In genomic region chr14:22822017-22822618, GRCh38 we compare ENCODE assay signal across 1 cellular context.
TF ChIP-seq lines count a peak whose summit lies in the region.

No MANE protein-coding gene starts in this region.

TF ChIP-seq in HepG2, 621 proteins besides CTCF, POLR2A, EP300 and RAD21 (continued from another document and continues in another):
- no peak for TF ChIP-seq CEBPZ (IDR thresholded peaks at IDR 0.05; ENCODE audit: low read length)
- no peak for TF ChIP-seq ZNF816 (CRISPR knock-in tag; IDR thresholded peaks at IDR 0.05; ENCODE audit: borderline replicate concordance)
- TF ChIP-seq NFE2L2 (IDR thresholded peaks at IDR 0.05; ENCODE audit: low read length) = no peak
- no peak for TF ChIP-seq HOXA3 (CRISPR knock-in tag; IDR thresholded peaks at IDR 0.05)
- TF ChIP-seq CBX5 (CRISPR knock-in tag; IDR thresholded peaks at IDR 0.05; ENCODE audit: borderline replicate concordance) = no peak
- TF ChIP-seq NFATC3 (CRISPR knock-in tag; IDR thresholded peaks at IDR 0.05) = no peak
- no peak for TF ChIP-seq NKX3-1 (CRISPR knock-in tag; IDR thresholded peaks at IDR 0.05)
- TF ChIP-seq, protein P1, sequence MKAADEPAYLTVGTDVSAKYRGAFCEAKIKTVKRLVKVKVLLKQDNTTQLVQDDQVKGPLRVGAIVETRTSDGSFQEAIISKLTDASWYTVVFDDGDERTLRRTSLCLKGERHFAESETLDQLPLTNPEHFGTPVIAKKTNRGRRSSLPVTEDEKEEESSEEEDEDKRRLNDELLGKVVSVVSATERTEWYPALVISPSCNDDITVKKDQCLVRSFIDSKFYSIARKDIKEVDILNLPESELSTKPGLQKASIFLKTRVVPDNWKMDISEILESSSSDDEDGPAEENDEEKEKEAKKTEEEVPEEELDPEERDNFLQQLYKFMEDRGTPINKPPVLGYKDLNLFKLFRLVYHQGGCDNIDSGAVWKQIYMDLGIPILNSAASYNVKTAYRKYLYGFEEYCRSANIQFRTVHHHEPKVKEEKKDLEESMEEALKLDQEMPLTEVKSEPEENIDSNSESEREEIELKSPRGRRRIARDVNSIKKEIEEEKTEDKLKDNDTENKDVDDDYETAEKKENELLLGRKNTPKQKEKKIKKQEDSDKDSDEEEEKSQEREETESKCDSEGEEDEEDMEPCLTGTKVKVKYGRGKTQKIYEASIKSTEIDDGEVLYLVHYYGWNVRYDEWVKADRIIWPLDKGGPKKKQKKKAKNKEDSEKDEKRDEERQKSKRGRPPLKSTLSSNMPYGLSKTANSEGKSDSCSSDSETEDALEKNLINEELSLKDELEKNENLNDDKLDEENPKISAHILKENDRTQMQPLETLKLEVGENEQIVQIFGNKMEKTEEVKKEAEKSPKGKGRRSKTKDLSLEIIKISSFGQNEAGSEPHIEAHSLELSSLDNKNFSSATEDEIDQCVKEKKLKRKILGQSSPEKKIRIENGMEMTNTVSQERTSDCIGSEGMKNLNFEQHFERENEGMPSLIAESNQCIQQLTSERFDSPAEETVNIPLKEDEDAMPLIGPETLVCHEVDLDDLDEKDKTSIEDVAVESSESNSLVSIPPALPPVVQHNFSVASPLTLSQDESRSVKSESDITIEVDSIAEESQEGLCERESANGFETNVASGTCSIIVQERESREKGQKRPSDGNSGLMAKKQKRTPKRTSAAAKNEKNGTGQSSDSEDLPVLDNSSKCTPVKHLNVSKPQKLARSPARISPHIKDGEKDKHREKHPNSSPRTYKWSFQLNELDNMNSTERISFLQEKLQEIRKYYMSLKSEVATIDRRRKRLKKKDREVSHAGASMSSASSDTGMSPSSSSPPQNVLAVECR (CRISPR knock-in tag; IDR thresholded peaks at IDR 0.05; ENCODE audit: borderline replicate concordance) = peak; percentile 5; the same call in 1 of the 2 replicates
- peak; percentile 64; the same call in 1 of the 2 replicates for TF ChIP-seq NFKB2 (CRISPR knock-in tag; IDR thresholded peaks at IDR 0.05; ENCODE audit: borderline replicate concordance)
- no peak for TF ChIP-seq ZNF768 (CRISPR knock-in tag; IDR thresholded peaks at IDR 0.05)
- TF ChIP-seq, protein P2, sequence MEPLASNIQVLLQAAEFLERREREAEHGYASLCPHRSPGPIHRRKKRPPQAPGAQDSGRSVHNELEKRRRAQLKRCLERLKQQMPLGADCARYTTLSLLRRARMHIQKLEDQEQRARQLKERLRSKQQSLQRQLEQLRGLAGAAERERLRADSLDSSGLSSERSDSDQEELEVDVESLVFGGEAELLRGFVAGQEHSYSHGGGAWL (CRISPR knock-in tag; IDR thresholded peaks at IDR 0.05) = no peak
- no peak for TF ChIP-seq CSRNP1 (CRISPR knock-in tag; IDR thresholded peaks at IDR 0.05)
- TF ChIP-seq ZNF263 (CRISPR knock-in tag; IDR thresholded peaks at IDR 0.05) = no peak
- no peak for TF ChIP-seq YEATS4 (CRISPR knock-in tag; IDR thresholded peaks at IDR 0.05; ENCODE audit: borderline replicate concordance)
- TF ChIP-seq ZSCAN9 (CRISPR knock-in tag; IDR thresholded peaks at IDR 0.05; ENCODE audit: borderline replicate concordance) = no peak
- no peak for TF ChIP-seq NCOA2 (CRISPR knock-in tag; IDR thresholded peaks at IDR 0.05)
- TF ChIP-seq ZFP36L2 (CRISPR knock-in tag; IDR thresholded peaks at IDR 0.05) = no peak
- no peak for TF ChIP-seq NR2C2 (CRISPR knock-in tag; IDR thresholded peaks at IDR 0.05; ENCODE audit: borderline replicate concordance)
- peak; percentile 91 for TF ChIP-seq PCBP1 (IDR thresholded peaks at IDR 0.05; ENCODE audit: borderline replicate concordance, low read depth, low read length)
- TF ChIP-seq, protein P3, sequence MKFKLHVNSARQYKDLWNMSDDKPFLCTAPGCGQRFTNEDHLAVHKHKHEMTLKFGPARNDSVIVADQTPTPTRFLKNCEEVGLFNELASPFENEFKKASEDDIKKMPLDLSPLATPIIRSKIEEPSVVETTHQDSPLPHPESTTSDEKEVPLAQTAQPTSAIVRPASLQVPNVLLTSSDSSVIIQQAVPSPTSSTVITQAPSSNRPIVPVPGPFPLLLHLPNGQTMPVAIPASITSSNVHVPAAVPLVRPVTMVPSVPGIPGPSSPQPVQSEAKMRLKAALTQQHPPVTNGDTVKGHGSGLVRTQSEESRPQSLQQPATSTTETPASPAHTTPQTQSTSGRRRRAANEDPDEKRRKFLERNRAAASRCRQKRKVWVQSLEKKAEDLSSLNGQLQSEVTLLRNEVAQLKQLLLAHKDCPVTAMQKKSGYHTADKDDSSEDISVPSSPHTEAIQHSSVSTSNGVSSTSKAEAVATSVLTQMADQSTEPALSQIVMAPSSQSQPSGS (CRISPR knock-in tag; IDR thresholded peaks at IDR 0.05) = no peak
- TF ChIP-seq, protein P4, sequence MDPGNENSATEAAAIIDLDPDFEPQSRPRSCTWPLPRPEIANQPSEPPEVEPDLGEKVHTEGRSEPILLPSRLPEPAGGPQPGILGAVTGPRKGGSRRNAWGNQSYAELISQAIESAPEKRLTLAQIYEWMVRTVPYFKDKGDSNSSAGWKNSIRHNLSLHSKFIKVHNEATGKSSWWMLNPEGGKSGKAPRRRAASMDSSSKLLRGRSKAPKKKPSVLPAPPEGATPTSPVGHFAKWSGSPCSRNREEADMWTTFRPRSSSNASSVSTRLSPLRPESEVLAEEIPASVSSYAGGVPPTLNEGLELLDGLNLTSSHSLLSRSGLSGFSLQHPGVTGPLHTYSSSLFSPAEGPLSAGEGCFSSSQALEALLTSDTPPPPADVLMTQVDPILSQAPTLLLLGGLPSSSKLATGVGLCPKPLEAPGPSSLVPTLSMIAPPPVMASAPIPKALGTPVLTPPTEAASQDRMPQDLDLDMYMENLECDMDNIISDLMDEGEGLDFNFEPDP (CRISPR knock-in tag; conservative IDR thresholded peaks at IDR 0.05) = no peak
- TF ChIP-seq MTA3 (CRISPR knock-in tag; IDR thresholded peaks at IDR 0.05) = no peak
- TF ChIP-seq, protein P5, sequence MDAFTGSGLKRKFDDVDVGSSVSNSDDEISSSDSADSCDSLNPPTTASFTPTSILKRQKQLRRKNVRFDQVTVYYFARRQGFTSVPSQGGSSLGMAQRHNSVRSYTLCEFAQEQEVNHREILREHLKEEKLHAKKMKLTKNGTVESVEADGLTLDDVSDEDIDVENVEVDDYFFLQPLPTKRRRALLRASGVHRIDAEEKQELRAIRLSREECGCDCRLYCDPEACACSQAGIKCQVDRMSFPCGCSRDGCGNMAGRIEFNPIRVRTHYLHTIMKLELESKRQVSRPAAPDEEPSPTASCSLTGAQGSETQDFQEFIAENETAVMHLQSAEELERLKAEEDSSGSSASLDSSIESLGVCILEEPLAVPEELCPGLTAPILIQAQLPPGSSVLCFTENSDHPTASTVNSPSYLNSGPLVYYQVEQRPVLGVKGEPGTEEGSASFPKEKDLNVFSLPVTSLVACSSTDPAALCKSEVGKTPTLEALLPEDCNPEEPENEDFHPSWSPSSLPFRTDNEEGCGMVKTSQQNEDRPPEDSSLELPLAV (CRISPR knock-in tag; conservative IDR thresholded peaks at IDR 0.05; ENCODE audit: low read depth) = no peak
- no peak for TF ChIP-seq ZBTB7A (CRISPR knock-in tag; IDR thresholded peaks at IDR 0.05)
- TF ChIP-seq NR1H2 (CRISPR knock-in tag; IDR thresholded peaks at IDR 0.05; ENCODE audit: borderline replicate concordance, low read depth) = no peak
- 0 out of 2 replicates have a peak, but pooled peaks have one; percentile 57 for TF ChIP-seq SMAD9 (CRISPR knock-in tag; IDR thresholded peaks at IDR 0.05)
- TF ChIP-seq ZNF788 (CRISPR knock-in tag; IDR thresholded peaks at IDR 0.05; ENCODE audit: borderline replicate concordance) = 0 out of 2 replicates have a peak, but pooled peaks have one; percentile 21
- TF ChIP-seq, protein P6, sequence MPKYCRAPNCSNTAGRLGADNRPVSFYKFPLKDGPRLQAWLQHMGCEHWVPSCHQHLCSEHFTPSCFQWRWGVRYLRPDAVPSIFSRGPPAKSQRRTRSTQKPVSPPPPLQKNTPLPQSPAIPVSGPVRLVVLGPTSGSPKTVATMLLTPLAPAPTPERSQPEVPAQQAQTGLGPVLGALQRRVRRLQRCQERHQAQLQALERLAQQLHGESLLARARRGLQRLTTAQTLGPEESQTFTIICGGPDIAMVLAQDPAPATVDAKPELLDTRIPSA (CRISPR knock-in tag; IDR thresholded peaks at IDR 0.05; ENCODE audit: borderline replicate concordance) = no peak
- no peak for TF ChIP-seq ZFP1 (CRISPR knock-in tag; IDR thresholded peaks at IDR 0.05)
- TF ChIP-seq FOXK1 (CRISPR knock-in tag; IDR thresholded peaks at IDR 0.05; ENCODE audit: borderline replicate concordance, low read depth) = no peak
- TF ChIP-seq ZNF446 (CRISPR knock-in tag; IDR thresholded peaks at IDR 0.05) = 0 out of 2 replicates have a peak, but pooled peaks have one; percentile 53
- TF ChIP-seq, protein P7, sequence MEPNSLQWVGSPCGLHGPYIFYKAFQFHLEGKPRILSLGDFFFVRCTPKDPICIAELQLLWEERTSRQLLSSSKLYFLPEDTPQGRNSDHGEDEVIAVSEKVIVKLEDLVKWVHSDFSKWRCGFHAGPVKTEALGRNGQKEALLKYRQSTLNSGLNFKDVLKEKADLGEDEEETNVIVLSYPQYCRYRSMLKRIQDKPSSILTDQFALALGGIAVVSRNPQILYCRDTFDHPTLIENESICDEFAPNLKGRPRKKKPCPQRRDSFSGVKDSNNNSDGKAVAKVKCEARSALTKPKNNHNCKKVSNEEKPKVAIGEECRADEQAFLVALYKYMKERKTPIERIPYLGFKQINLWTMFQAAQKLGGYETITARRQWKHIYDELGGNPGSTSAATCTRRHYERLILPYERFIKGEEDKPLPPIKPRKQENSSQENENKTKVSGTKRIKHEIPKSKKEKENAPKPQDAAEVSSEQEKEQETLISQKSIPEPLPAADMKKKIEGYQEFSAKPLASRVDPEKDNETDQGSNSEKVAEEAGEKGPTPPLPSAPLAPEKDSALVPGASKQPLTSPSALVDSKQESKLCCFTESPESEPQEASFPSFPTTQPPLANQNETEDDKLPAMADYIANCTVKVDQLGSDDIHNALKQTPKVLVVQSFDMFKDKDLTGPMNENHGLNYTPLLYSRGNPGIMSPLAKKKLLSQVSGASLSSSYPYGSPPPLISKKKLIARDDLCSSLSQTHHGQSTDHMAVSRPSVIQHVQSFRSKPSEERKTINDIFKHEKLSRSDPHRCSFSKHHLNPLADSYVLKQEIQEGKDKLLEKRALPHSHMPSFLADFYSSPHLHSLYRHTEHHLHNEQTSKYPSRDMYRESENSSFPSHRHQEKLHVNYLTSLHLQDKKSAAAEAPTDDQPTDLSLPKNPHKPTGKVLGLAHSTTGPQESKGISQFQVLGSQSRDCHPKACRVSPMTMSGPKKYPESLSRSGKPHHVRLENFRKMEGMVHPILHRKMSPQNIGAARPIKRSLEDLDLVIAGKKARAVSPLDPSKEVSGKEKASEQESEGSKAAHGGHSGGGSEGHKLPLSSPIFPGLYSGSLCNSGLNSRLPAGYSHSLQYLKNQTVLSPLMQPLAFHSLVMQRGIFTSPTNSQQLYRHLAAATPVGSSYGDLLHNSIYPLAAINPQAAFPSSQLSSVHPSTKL (CRISPR knock-in tag; IDR thresholded peaks at IDR 0.05) = no peak
- 0 out of 4 replicates have a peak, but pooled peaks of 1 of the 2 experiments have one; percentile 0 for TF ChIP-seq KLF16 (CRISPR knock-in tag; IDR thresholded peaks at IDR 0.05)
- TF ChIP-seq, protein P8, sequence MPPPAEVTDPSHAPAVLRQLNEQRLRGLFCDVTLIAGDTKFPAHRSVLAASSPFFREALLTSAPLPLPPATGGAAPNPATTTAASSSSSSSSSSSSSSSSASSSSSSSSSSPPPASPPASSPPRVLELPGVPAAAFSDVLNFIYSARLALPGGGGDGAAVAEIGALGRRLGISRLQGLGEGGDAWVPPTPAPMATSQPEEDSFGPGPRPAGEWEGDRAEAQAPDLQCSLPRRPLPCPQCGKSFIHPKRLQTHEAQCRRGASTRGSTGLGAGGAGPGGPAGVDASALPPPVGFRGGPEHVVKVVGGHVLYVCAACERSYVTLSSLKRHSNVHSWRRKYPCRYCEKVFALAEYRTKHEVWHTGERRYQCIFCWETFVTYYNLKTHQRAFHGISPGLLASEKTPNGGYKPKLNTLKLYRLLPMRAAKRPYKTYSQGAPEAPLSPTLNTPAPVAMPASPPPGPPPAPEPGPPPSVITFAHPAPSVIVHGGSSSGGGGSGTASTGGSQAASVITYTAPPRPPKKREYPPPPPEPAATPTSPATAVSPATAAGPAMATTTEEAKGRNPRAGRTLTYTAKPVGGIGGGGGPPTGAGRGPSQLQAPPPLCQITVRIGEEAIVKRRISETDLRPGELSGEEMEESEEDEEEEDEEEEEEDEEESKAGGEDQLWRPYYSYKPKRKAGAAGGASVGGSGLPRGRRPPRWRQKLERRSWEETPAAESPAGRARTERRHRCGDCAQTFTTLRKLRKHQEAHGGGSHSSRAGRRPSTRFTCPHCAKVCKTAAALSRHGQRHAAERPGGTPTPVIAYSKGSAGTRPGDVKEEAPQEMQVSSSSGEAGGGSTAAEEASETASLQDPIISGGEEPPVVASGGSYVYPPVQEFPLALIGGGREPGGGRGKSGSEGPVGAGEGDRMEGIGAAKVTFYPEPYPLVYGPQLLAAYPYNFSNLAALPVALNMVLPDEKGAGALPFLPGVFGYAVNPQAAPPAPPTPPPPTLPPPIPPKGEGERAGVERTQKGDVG (CRISPR knock-in tag; IDR thresholded peaks at IDR 0.05; ENCODE audit: borderline replicate concordance) = 0 out of 2 replicates have a peak, but pooled peaks have one; percentile 53
- TF ChIP-seq SOX13 (IDR thresholded peaks at IDR 0.05) = no peak
- no peak for TF ChIP-seq SOX13 (CRISPR knock-in tag; conservative IDR thresholded peaks at IDR 0.05 in 1 of 2, IDR thresholded peaks at IDR 0.05 in 1 of 2)
